Comparison of ENCODE assay signal across 8 cellular contexts in the genomic region with DNA sequence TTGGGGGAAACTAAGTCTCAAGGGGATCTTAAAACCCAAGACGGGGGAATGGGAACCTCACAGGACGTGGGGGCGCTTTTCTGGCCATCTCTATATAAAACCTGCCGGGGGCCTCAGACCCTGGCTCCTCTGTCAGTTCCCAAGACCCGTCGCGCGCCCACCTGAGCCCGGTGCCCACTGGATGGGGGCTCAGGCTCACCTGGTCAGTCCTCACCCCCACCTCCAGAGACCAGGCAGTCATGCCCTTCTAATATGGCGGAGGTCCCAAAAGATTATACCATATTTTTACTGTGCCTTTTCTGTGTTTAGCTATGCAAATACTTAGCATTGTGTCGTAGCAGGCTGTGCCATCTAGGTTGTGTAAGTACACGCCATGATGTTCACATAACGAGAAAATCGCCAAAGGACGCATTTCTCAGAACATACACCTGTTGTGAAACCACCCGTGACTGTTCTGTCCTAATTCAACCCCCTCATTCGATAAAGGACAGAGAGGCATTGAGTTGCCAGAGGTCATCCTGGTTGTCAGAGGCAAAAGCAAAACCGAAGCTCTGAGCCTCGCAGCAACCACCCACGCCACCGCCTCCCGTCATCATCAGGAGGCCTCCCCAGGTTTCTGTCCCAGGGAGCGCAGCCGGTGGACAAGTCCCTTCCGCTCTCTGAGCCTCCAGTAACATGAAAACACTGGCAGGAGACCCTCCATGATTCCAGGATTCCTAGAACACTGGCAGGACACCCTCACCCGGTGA. TPM values are rescaled to one million over a fixed set of nuclear protein-coding genes. Genes with fewer than 3 reads are reported as not detected.
DNase-seq lines count a peak whose midpoint lies in the region; ATAC-seq and TF ChIP-seq lines count a peak whose summit lies in the region.

No MANE protein-coding gene starts in this region.

- H3K4me3 Mint-ChIP-seq in T-helper 2 cell treated with Interferon-gamma antibody and Interleukin-4, amounts not matched to agents 5 μg/mL and 100 μg/mL, for 36 hours: peak overlapping the region; percentile 55

- H3K36me3 ChIP-seq in Peyer's patch (no peaks in the 10 kb centered on the region), spleen (no peaks in the 10 kb centered on the region)

- H3K4me1 ChIP-seq in Peyer's patch: peaks cover 3 to 11% (median 4%) of the 10 kb centered on the region in 4 donors
- peaks cover 0 to 16% (median 13%) of the 10 kb centered on the region in 6 donors for H3K4me1 ChIP-seq in spleen

- ATAC-seq in HG03432 (IDR thresholded peaks at IDR 0.05; ENCODE audit: unreplicated experiment): no peak

- H3K27me3 ChIP-seq in Peyer's patch (no peaks in the 10 kb centered on the region), spleen (replicated peaks in 1 of 7) (peaks cover 0 to 1% (median 0%) of the 10 kb centered on the region in 7 donors)

- intact Hi-C loops in spleen (cut with DNase I; ENCODE audit: low total_unique reads): loop anchor here (2.0 to 5.0 kb wide), 2 partner anchors 297 to 395 kb away; a partner anchor contains a TSS

- peaks cover 2% of the 10 kb centered on the region for H3K27me3 Mint-ChIP-seq in T-helper 2 cell treated with Interferon-gamma antibody and Interleukin-4, amounts not matched to agents 5 μg/mL and 100 μg/mL, for 36 hours (ENCODE audit: low read depth)

- H3K9me3 ChIP-seq in Peyer's patch (no peaks in the 10 kb centered on the region), spleen (peaks cover 0 to 7% (median 0%) of the 10 kb centered on the region in 8 donors)

- no peak for DNase-seq in T-helper 2 cell treated with Interferon-gamma antibody and Interleukin-4, amounts not matched to agents 5 μg/mL and 100 μg/mL, for 36 hours (ENCODE audit: low spot score)
- DNase-seq in T-helper 2 cell (no peak), Peyer's patch (peak in 1 of 3 donors; percentile 38), islet precursor cell (peak; percentile 42), spleen (peak; percentile 85), HuH-7 (ENCODE audit: low spot score) (no peak), T1000 (lab: John Stamatoyannopoulos, UW) (no peak)

- no peak overlapping the region for H3K27ac ChIP-seq in Peyer's patch
- H3K27ac ChIP-seq in spleen: peak overlapping the region in 1 of 8 donors; percentile 75

- H3K9me3 Mint-ChIP-seq in T-helper 2 cell treated with Interferon-gamma antibody and Interleukin-4, amounts not matched to agents 5 μg/mL and 100 μg/mL, for 36 hours: no peaks in the 10 kb centered on the region

- WGBS in spleen, 5 donors: 72 to 79% (median 77%) methylated on average over 26 of the region's 26 CpGs

- TF ChIP-seq POLR2A in Peyer's patch (IDR thresholded peaks at IDR 0.05) (no peak), spleen (IDR thresholded peaks at IDR 0.05) (no peak)

- H3K4me3 ChIP-seq in Peyer's patch (peak overlapping the region in 3 of 4 donors; percentile 50 to 66 (median 57)), spleen (peak overlapping the region in 5 of 8 donors; percentile 50 to 75 (median 58))

- TF ChIP-seq CTCF in Peyer's patch (IDR thresholded peaks at IDR 0.05) (no peak), spleen (IDR thresholded peaks at IDR 0.05 in 8 of 11, conservative IDR thresholded peaks at IDR 0.05 in 3 of 11) (peak in 6 of 11 experiments; percentile 0 to 62 (median 40))

- no peaks in the 10 kb centered on the region for H3K36me3 Mint-ChIP-seq in T-helper 2 cell treated with Interferon-gamma antibody and Interleukin-4, amounts not matched to agents 5 μg/mL and 100 μg/mL, for 36 hours (ENCODE audit: low read depth)

- H3K27ac Mint-ChIP-seq in T-helper 2 cell treated with Interferon-gamma antibody and Interleukin-4, amounts not matched to agents 5 μg/mL and 100 μg/mL, for 36 hours: no peak overlapping the region

- no peaks in the 10 kb centered on the region for H3K4me1 Mint-ChIP-seq in T-helper 2 cell treated with Interferon-gamma antibody and Interleukin-4, amounts not matched to agents 5 μg/mL and 100 μg/mL, for 36 hours (ENCODE audit: low read depth)

RNA-seq across cellular contexts. Expression of a gene that starts 28.9 kb away (rescaled TPM):
- total RNA-seq in Peyer's patch (1,000 to 10,000 TPM in 1 of 4 donors, 100 to 1,000 TPM in 3; 155 to 1,170 (median 625) TPM), spleen (10 to 100 TPM; 42.4 to 63.0 (median 52.7) TPM)
- polyA plus RNA-seq in spleen: 10 to 100 TPM; 22.1 to 32.5 (median 26.5) TPM

Comparison
In these comparisons a context has a peak if more than half of its experiments do, and no peak if none do; other contexts are left out.
1. DNase-seq: peak in islet precursor cell (single experiment) and spleen (single experiment); none in T-helper 2 cell treated with Interferon-gamma antibody and Interleukin-4, amounts not matched to agents 5 μg/mL and 100 μg/mL, for 36 hours (single experiment), T-helper 2 cell (0 of 5), HuH-7 (single experiment) and T1000 (single experiment).
2. CTCF ChIP-seq: peak in spleen (6 of 11); none in Peyer's patch (0 of 6).